20 cellular contexts compared by ENCODE assay signal in the genomic region with DNA sequence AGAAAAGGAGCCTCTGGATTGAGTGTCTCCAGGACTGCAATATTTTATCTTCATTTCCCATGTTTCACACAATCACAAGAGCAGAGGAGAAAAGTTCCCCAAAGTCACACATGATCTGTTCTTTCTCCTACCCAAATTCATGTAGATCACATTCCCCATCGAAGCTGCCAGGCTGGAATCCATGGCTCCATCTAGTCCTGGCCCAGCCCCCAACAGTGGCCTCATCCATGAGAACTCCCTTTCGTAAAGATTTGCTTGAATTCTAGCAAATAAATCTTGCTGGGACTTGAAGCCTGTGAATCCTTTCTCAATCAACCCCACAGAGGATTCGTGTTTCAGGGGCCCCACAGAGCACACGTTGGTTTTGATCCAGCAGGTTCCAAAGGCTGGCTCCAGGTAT.
DNase-seq lines count a peak whose midpoint lies in the region; ATAC-seq and TF ChIP-seq lines count a peak whose summit lies in the region.
"Had no signal": no experiment of that assay in that cellular context is flagged by ENCODE, and none has a peak within 500 bp of the region (broad histone marks: within the 10 kb centered on the region; RNA-seq: fewer than 3 reads in every experiment).

No MANE protein-coding gene starts in this region.

- ATAC-seq in gastroesophageal sphincter (no peak), T-cell (replicated peaks in 1 of 4) (no peak), SK-N-SH treated with all-trans-retinoic acid at 6 μM for 48 hours (no peak)

- H3K4me1 Mint-ChIP-seq in chondrocyte (ENCODE audit: low read depth) (peaks cover 41% of the 10 kb centered on the region), T-cell (no peaks in the 10 kb centered on the region)
- H3K4me1 Mint-ChIP-seq: CD4-positive, alpha-beta memory T cell had no signal

- no peak for TF ChIP-seq CTCF in chondrocyte (IDR thresholded peaks at IDR 0.05)
- no peak for TF ChIP-seq CTCF in gastroesophageal sphincter (IDR thresholded peaks at IDR 0.05)

- H3K36me3 ChIP-seq in gastroesophageal sphincter, result peaks cover 4 to 99% of the 10 kb centered on the region in 2 donors
- H3K36me3 ChIP-seq: BLaER1 treated with 17β-estradiol and CSF1 and Interleukin-3, amounts not matched to agents 10 nM and 100 nM had no signal

- intact Hi-C loops in posterior vena cava (cut with DNase I), result no loop called here

- DNase-seq in chondrocyte (ENCODE audit: low spot score) (no peak), posterior vena cava (ENCODE audit: low spot score) (peak; percentile 48), T-cell (no peak), globus pallidus (ENCODE audit: low spot score) (no peak), NCI-H2196 (lab: John Stamatoyannopoulos, UW; ENCODE audit: unreplicated experiment) (no peak)
- DNase-seq: CD4-positive, alpha-beta memory T cell; GM23248; H9; HFFc6; KG1; NCI-H1105 treated with DMSO at 0.1 percent for 48 hours; NCI-H2029 treated with DMSO at 0.1 percent for 48 hours; NCI-H2171; NCI-H446; NCI-H526; Peyer's patch had no signal

- peak overlapping the region in 3 of 4 donors; percentile 40 to 55 (median 46) for H3K27ac ChIP-seq in gastroesophageal sphincter
- H3K27ac ChIP-seq: BLaER1 treated with 17β-estradiol and CSF1 and Interleukin-3, amounts not matched to agents 10 nM and 100 nM; GM23248; HL-60; Peyer's patch had no signal

- CTCF ChIA-PET in T-cell (lab: Charles Lee), result no interaction called here

- H3K4me3 Mint-ChIP-seq in chondrocyte (ENCODE audit: unreplicated experiment), result no peak overlapping the region
- no peak overlapping the region for H3K4me3 Mint-ChIP-seq in T-cell
- H3K4me3 Mint-ChIP-seq: CD4-positive, alpha-beta memory T cell; H9; HFFc6 had no signal

- no peaks in the 10 kb centered on the region for H3K27me3 ChIP-seq in gastroesophageal sphincter
- H3K27me3 ChIP-seq: Peyer's patch had no signal

- no peaks in the 10 kb centered on the region for H3K9me3 Mint-ChIP-seq in chondrocyte (ENCODE audit: low read depth)
- H3K9me3 Mint-ChIP-seq in T-cell, result no peaks in the 10 kb centered on the region
- H3K9me3 Mint-ChIP-seq: CD4-positive, alpha-beta memory T cell; HFFc6 had no signal

- no peak overlapping the region for H3K4me3 ChIP-seq in gastroesophageal sphincter
- H3K4me3 ChIP-seq: BLaER1 treated with 17β-estradiol and CSF1 and Interleukin-3, amounts not matched to agents 10 nM and 100 nM; GM23248; Peyer's patch had no signal

- no peak for TF ChIP-seq EP300 in gastroesophageal sphincter (IDR thresholded peaks at IDR 0.05)

- peaks cover 0 to 15% (median 0%) of the 10 kb centered on the region in 3 donors for H3K4me1 ChIP-seq in gastroesophageal sphincter
- H3K4me1 ChIP-seq: Peyer's patch had no signal

- no peaks in the 10 kb centered on the region for H3K9me3 ChIP-seq in gastroesophageal sphincter
- H3K9me3 ChIP-seq: BLaER1 treated with 17β-estradiol and CSF1 and Interleukin-3, amounts not matched to agents 10 nM and 100 nM; Peyer's patch had no signal

- H3K27ac Mint-ChIP-seq in chondrocyte (ENCODE audit: unreplicated experiment), result peak overlapping the region; percentile 74
- no peak overlapping the region for H3K27ac Mint-ChIP-seq in T-cell
- H3K27ac Mint-ChIP-seq: CD4-positive, alpha-beta memory T cell; HFFc6 had no signal

- POLR2A ChIA-PET in T-cell (lab: Charles Lee), result no interaction called here

- H3K36me3 Mint-ChIP-seq in chondrocyte (ENCODE audit: low read depth) (peaks cover 80% of the 10 kb centered on the region), T-cell (no peaks in the 10 kb centered on the region)
- H3K36me3 Mint-ChIP-seq: CD4-positive, alpha-beta memory T cell had no signal

- no peaks in the 10 kb centered on the region for H3K27me3 Mint-ChIP-seq in chondrocyte (ENCODE audit: low read depth)
- peaks cover 12 to 21% of the 10 kb centered on the region in 2 donors for H3K27me3 Mint-ChIP-seq in T-cell

- 84 to 90% methylated on average over 3 to 4 of the region's 4 CpGs for WGBS in gastroesophageal sphincter (ENCODE audit: low coverage in 1 of 2), 2 donors

- TF ChIP-seq POLR2A in gastroesophageal sphincter (IDR thresholded peaks at IDR 0.05), result no peak

TF ChIP-seq in SK-N-SH treated with all-trans-retinoic acid at 6 μM for 48 hours, 23 proteins besides CTCF, POLR2A, EP300 and RAD21:
- TF ChIP-seq, protein P1, sequence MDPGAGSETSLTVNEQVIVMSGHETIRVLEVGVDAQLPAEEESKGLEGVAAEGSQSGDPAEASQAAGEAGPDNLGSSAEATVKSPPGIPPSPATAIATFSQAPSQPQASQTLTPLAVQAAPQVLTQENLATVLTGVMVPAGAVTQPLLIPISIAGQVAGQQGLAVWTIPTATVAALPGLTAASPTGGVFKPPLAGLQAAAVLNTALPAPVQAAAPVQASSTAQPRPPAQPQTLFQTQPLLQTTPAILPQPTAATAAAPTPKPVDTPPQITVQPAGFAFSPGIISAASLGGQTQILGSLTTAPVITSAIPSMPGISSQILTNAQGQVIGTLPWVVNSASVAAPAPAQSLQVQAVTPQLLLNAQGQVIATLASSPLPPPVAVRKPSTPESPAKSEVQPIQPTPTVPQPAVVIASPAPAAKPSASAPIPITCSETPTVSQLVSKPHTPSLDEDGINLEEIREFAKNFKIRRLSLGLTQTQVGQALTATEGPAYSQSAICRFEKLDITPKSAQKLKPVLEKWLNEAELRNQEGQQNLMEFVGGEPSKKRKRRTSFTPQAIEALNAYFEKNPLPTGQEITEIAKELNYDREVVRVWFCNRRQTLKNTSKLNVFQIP (CRISPR knock-in tag; IDR thresholded peaks at IDR 0.05; ENCODE audit: borderline replicate concordance, low read depth), result no peak
- TF ChIP-seq BACH2 (CRISPR knock-in tag; IDR thresholded peaks at IDR 0.05; ENCODE audit: borderline replicate concordance) (no peak), ZFP30 (CRISPR knock-in tag; IDR thresholded peaks at IDR 0.05) (no peak), ISL1 (CRISPR knock-in tag; IDR thresholded peaks at IDR 0.05) (no peak), PPARA (CRISPR knock-in tag; IDR thresholded peaks at IDR 0.05; ENCODE audit: borderline replicate concordance) (no peak), TOX (CRISPR knock-in tag; IDR thresholded peaks at IDR 0.05; ENCODE audit: borderline replicate concordance) (no peak), CSDC2 (CRISPR knock-in tag; IDR thresholded peaks at IDR 0.05) (no peak), RARB (CRISPR knock-in tag; IDR thresholded peaks at IDR 0.05) (no peak), ESRRG (CRISPR knock-in tag; IDR thresholded peaks at IDR 0.05) (no peak), ARNTL (CRISPR knock-in tag; IDR thresholded peaks at IDR 0.05; ENCODE audit: borderline replicate concordance, low read depth) (no peak), ZNF70 (CRISPR knock-in tag; IDR thresholded peaks at IDR 0.05) (no peak)
